Comparison of ENCODE assay signal across 24 cellular contexts in genomic region chr9:23812673-23813072, GRCh38. TPM values are rescaled to one million over a fixed set of nuclear protein-coding genes. Genes with fewer than 3 reads are reported as not detected.
"Had no signal": no experiment of that assay in that cellular context is flagged by ENCODE, and none has a peak within 500 bp of the region (broad histone marks: within the 10 kb centered on the region; RNA-seq: fewer than 3 reads in every experiment).

No MANE protein-coding gene starts in this region.

- H3K9me3 Mint-ChIP-seq: dendritic cell treated with granulocyte-macrophage colony-stimulating factor and Interleukin-4, amounts not matched to agents 40 ng/mL and 50 ng/mL, for 4 days; endodermal cell; memory B cell; stimulated activated naive CD8-positive, alpha-beta T cell treated with anti-CD3 and anti-CD28 coated beads, Interleukin-15, Interleukin-2, amounts not matched to agents 100 ng/mL and 50 ng/mL, for 24 hours had no signal

- DNase-seq: effector CD8-positive, alpha-beta T cell; endodermal cell; foreskin fibroblast; gastrocnemius medialis; heart left ventricle; kidney; natural killer cell; occipital lobe; pancreas; right lobe of liver; small intestine; stimulated activated CD4-positive, alpha-beta T cell treated with anti-CD3 and anti-CD28 coated beads, Interleukin-15, amount 100 ng/mL, for 24 hours; stimulated activated CD4-positive, alpha-beta T cell treated with anti-CD3 and anti-CD28 coated beads, Interleukin-2, amount 100 ng/mL, for 48 hours; stimulated activated naive B cell treated with anti-CD40 and anti-IgM and Interleukin-4, amounts not matched to agents 10 μg/mL and 1 μg/mL and 100 μg/mL, for 72 hours; upper lobe of left lung had no signal

- H3K27me3 Mint-ChIP-seq: dendritic cell treated with granulocyte-macrophage colony-stimulating factor and Interleukin-4, amounts not matched to agents 40 ng/mL and 50 ng/mL, for 4 days; memory B cell; stimulated activated naive B cell treated with anti-CD40 and anti-IgM and Interleukin-4, amounts not matched to agents 10 μg/mL and 1 μg/mL and 100 μg/mL, for 72 hours; stimulated activated naive CD8-positive, alpha-beta T cell treated with anti-CD3 and anti-CD28 coated beads, Interleukin-15, Interleukin-2, amounts not matched to agents 100 ng/mL and 50 ng/mL, for 24 hours had no signal

- H3K9me3 ChIP-seq: gastrocnemius medialis, heart left ventricle, pancreas, right lobe of liver, thoracic aorta, tibial nerve, upper lobe of left lung had no signal

- H3K4me1 Mint-ChIP-seq: memory B cell; natural killer cell; stimulated activated naive B cell treated with anti-CD40 and anti-IgM and Interleukin-4, amounts not matched to agents 10 μg/mL and 1 μg/mL and 100 μg/mL, for 72 hours had no signal

- H3K36me3 Mint-ChIP-seq: memory B cell; natural killer cell; stimulated activated naive B cell treated with anti-CD40 and anti-IgM and Interleukin-4, amounts not matched to agents 10 μg/mL and 1 μg/mL and 100 μg/mL, for 72 hours had no signal

- H3K27ac Mint-ChIP-seq: dendritic cell treated with granulocyte-macrophage colony-stimulating factor and Interleukin-4, amounts not matched to agents 40 ng/mL and 50 ng/mL, for 4 days; endodermal cell; memory B cell; natural killer cell; progenitor cell of endocrine pancreas; stimulated activated naive B cell treated with anti-CD40 and anti-IgM and Interleukin-4, amounts not matched to agents 10 μg/mL and 1 μg/mL and 100 μg/mL, for 72 hours; stimulated activated naive CD8-positive, alpha-beta T cell treated with anti-CD3 and anti-CD28 coated beads, Interleukin-15, Interleukin-2, amounts not matched to agents 100 ng/mL and 50 ng/mL, for 24 hours had no signal

- H3K4me3 Mint-ChIP-seq: dendritic cell treated with granulocyte-macrophage colony-stimulating factor and Interleukin-4, amounts not matched to agents 40 ng/mL and 50 ng/mL, for 4 days; endodermal cell; memory B cell; natural killer cell; stimulated activated naive B cell treated with anti-CD40 and anti-IgM and Interleukin-4, amounts not matched to agents 10 μg/mL and 1 μg/mL and 100 μg/mL, for 72 hours; stimulated activated naive CD8-positive, alpha-beta T cell treated with anti-CD3 and anti-CD28 coated beads, Interleukin-15, Interleukin-2, amounts not matched to agents 100 ng/mL and 50 ng/mL, for 24 hours had no signal

- ATAC-seq: esophagus mucosa; gastrocnemius medialis; heart left ventricle; left lobe of liver; natural killer cell; pancreas; right lobe of liver; stimulated activated naive B cell treated with anti-CD40 and anti-IgM and Interleukin-4, amounts not matched to agents 10 μg/mL and 1 μg/mL and 100 μg/mL, for 72 hours had no signal

RNA-seq across cellular contexts. Expression of gene ELAVL2, which starts 13.4 kb away (rescaled TPM):
- total RNA-seq: gastrocnemius medialis, mononuclear cell, natural killer cell, right lobe of liver, thoracic aorta had no signal
